29 cellular contexts compared by ENCODE assay signal in the genomic region with DNA sequence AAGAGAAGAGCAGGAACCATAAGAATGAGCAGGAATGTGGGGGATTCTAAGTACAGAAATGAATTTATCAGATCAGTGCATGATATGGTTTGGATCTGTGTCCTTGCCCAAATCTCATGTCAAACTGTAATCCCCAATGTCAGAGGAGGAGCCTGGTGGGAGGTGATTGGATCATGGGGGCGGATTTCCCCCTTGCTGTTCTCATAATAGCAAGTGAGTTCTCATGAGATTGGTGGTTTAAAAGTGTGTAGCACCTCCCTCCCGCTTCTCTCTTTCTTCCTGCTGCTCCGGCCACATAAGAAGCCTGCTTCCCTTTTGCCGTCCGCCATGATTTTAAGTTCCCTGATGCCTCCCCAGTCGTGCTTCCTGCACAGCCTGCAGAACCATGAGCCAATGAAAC. TPM values are rescaled to one million over a fixed set of nuclear protein-coding genes. Genes with fewer than 3 reads are reported as not detected.
"Had no signal": no experiment of that assay in that cellular context is flagged by ENCODE, and none has a peak within 500 bp of the region (broad histone marks: within the 10 kb centered on the region; RNA-seq: fewer than 3 reads in every experiment).

No MANE protein-coding gene starts in this region.

- H3K9me3 ChIP-seq: gastrocnemius medialis, heart right ventricle, prostate gland, right lobe of liver, spleen, tibial artery, upper lobe of left lung, vagina had no signal

- H3K27ac ChIP-seq: gastrocnemius medialis, heart right ventricle, parathyroid adenoma, prostate gland, right lobe of liver, spleen, tibial artery, upper lobe of left lung, vagina had no signal

- H3K79me2 ChIP-seq: parathyroid adenoma had no signal

- ATAC-seq: esophagus mucosa; gastrocnemius medialis; heart right ventricle; naive thymus-derived CD4-positive, alpha-beta T cell; right lobe of liver; stimulated activated memory B cell treated with anti-CD40 and anti-IgM and Interleukin-4, amounts not matched to agents 10 μg/mL and 1 μg/mL and 100 μg/mL, for 72 hours had no signal

- DNase-seq: effector memory CD4-positive, alpha-beta T cell; gastrocnemius medialis; heart right ventricle; hypothalamus; kidney glomerular epithelial cell; naive thymus-derived CD4-positive, alpha-beta T cell; nephron progenitor cell; retina; right lobe of liver; spleen; stimulated activated CD4-positive, alpha-beta T cell treated with anti-CD3 and anti-CD28 coated beads, Interleukin-15, amount 100 ng/mL, for 24 hours; stimulated activated CD4-positive, alpha-beta T cell treated with anti-CD3 and anti-CD28 coated beads, Interleukin-1b, Interleukin-23, amount 100 ng/mL, for 48 hours; stimulated activated CD4-positive, alpha-beta T cell treated with anti-CD3 and anti-CD28 coated beads, Interleukin-4, amount 100 ng/mL, for 24 hours; tibial artery; upper lobe of left lung had no signal

- H3K9ac ChIP-seq: parathyroid adenoma had no signal

- H3K27me3 ChIP-seq: gastrocnemius medialis, right lobe of liver, spleen, tibial artery, upper lobe of left lung, vagina had no signal

- H3K36me3 ChIP-seq: gastrocnemius medialis, heart right ventricle, prostate gland, right lobe of liver, spleen, tibial artery, upper lobe of left lung, vagina had no signal

- FAIRE-seq: endometrium, islet of Langerhans had no signal

- H3K4me1 ChIP-seq: parathyroid adenoma, prostate gland, right lobe of liver, tibial artery, vagina had no signal

- H2AFZ ChIP-seq: parathyroid adenoma had no signal

- H3K4me3 ChIP-seq: gastrocnemius medialis, heart right ventricle, prostate gland, right lobe of liver, spleen, tibial artery, upper lobe of left lung, vagina had no signal

RNA-seq across cellular contexts. Expression of a gene that starts 49.2 kb away (rescaled TPM):
- total RNA-seq: fibroblast of lung; gastrocnemius medialis; heart right ventricle; liver; lung microvascular endothelial cell; mesenteric fat pad; mononuclear cell; naive thymus-derived CD4-positive, alpha-beta T cell; omental fat pad; right lobe of liver; skeletal muscle tissue; spleen; upper lobe of left lung; vagina had no signal
- polyA plus RNA-seq: heart right ventricle; liver; naive thymus-derived CD4-positive, alpha-beta T cell; spleen had no signal
